In the genomic region with DNA sequence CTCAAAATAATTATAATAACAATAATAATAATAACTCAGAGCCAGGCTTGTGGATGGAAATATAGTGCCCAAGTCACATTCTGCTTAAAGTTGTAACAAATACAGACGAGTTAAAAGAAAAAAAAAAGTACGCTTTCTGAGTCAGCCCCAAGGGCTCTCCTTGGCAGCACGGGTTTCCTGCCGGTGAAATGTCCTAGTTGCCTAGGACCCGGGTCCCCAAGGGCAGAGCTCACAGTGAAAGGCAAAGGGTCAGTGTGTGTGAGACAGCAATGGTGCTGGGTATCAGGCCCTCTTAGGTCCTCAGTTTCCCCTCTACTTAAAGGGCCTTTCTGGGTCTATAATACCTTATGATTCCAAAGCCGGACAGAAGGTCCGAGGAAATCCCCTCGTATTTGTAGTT, we compare ENCODE assay signal across 35 cellular contexts.
"Had no signal": no experiment of that assay in that cellular context is flagged by ENCODE, and none has a peak within 500 bp of the region (broad histone marks: within the 10 kb centered on the region; RNA-seq: fewer than 3 reads in every experiment).

No MANE protein-coding gene starts in this region.

- DNase-seq: activated effector memory CD4-positive, alpha-beta T cell treated with anti-CD3 and anti-CD28 coated beads, Interleukin-2, amount 50 U/mL, for 16 hours; activated effector memory CD4-positive, alpha-beta T cell treated with Interleukin-2 at 50 U/mL for 16 hours; activated gamma-delta T cell; activated gamma-delta T cell treated with Interleukin-2 at 50 U/mL for 16 hours; activated naive CD4-positive, alpha-beta T cell; activated naive CD4-positive, alpha-beta T cell treated with anti-CD3 and anti-CD28 coated beads for 36 hours; activated naive CD4-positive, alpha-beta T cell treated with anti-CD3 and anti-CD28 coated beads, Interleukin-2, amount 10 ng/mL, durations not matched to agents 7 days and 5 days; activated naive CD4-positive, alpha-beta T cell treated with anti-CD3 and anti-CD28 coated beads, Interleukin-2, amount 50 U/mL, for 16 hours; activated naive CD4-positive, alpha-beta T cell treated with Interleukin-2 at 50 U/mL for 16 hours; activated naive CD8-positive, alpha-beta T cell treated with anti-CD3 and anti-CD28 coated beads for 36 hours; activated naive CD8-positive, alpha-beta T cell treated with anti-CD3 and anti-CD28 coated beads, Interleukin-2, amount 10 ng/mL, durations not matched to agents 7 days and 5 days; activated naive CD8-positive, alpha-beta T cell treated with anti-CD3 and anti-CD28 coated beads, Interleukin-2, amount 50 U/mL, for 24 hours; activated T-cell treated with anti-CD3 and anti-CD28 coated beads for 4 hours; activated T-cell treated with anti-CD3 and anti-CD28 coated beads, Interleukin-2, amount 50 U/mL, for 1 hour; activated T-cell treated with anti-CD3 and anti-CD28 coated beads, Interleukin-2, amount 50 U/mL, for 24 hours; activated T-cell treated with anti-CD3 and anti-CD28 coated beads, Interleukin-2, amount 50 U/mL, for 4 hours; activated T-cell treated with anti-CD3 and anti-CD28 coated beads, Interleukin-2, amount 50 U/mL, for 48 hours; activated T-cell treated with anti-CD3 and anti-CD28 coated beads, Interleukin-2, amount 50 U/mL, for 72 hours; adrenal gland; amniotic stem cell; amygdala; anterior cingulate cortex; aorta; body of pancreas; brain microvascular endothelial cell; caudate nucleus; central memory CD4-positive, alpha-beta T cell; cerebellar nuclear complex had no signal

- H3K4me1 ChIP-seq: adrenal gland, ascending aorta, body of pancreas, breast epithelium had no signal

- ATAC-seq: activated naive CD4-positive, alpha-beta T cell treated with anti-CD3 and anti-CD28 coated beads, Interleukin-2, amount 50 U/mL, for 72 hours; activated naive CD8-positive, alpha-beta T cell treated with anti-CD3 and anti-CD28 coated beads, Interleukin-2, amount 50 U/mL, for 24 hours; activated T-cell treated with anti-CD3 and anti-CD28 coated beads, Interleukin-2, amount 50 U/mL, for 4 hours; activated T-cell treated with anti-CD3 and anti-CD28 coated beads, Interleukin-2, amount 50 U/mL, for 72 hours; activated T-helper 17 cell treated with anti-CD3 and anti-CD28 coated beads, Interleukin-2, amount 50 U/mL, for 72 hours; body of pancreas had no signal

- H3K27ac ChIP-seq: adrenal gland, ascending aorta, body of pancreas, brain microvascular endothelial cell, breast epithelium, cardiac muscle cell had no signal

- H3K9me3 ChIP-seq: adrenal gland, ascending aorta, body of pancreas, breast epithelium had no signal

- H3K27me3 ChIP-seq: adrenal gland, ascending aorta, body of pancreas, brain microvascular endothelial cell, breast epithelium, cardiac muscle cell had no signal

- H3K36me3 ChIP-seq: brain microvascular endothelial cell, breast epithelium, cardiac muscle cell had no signal

- FAIRE-seq: astrocyte, bronchial epithelial cell had no signal

- H3K4me3 ChIP-seq: adrenal gland, ascending aorta, body of pancreas, breast epithelium, cardiac muscle cell had no signal
